Comparison of ENCODE assay signal across 21 cellular contexts in genomic region chr17:34377078-34377823, GRCh38. TPM values are rescaled to one million over a fixed set of nuclear protein-coding genes. Genes with fewer than 3 reads are reported as not detected.
DNase-seq lines count a peak whose midpoint lies in the region; ATAC-seq and TF ChIP-seq lines count a peak whose summit lies in the region.
"Had no signal": no experiment of that assay in that cellular context is flagged by ENCODE, and none has a peak within 500 bp of the region (broad histone marks: within the 10 kb centered on the region; RNA-seq: fewer than 3 reads in every experiment).

No MANE protein-coding gene starts in this region.

- H3K27me3 ChIP-seq in MM.1S (replicated peaks; ENCODE audit: insufficient read depth, low read length) = no peaks in the 10 kb centered on the region
- H3K27me3 ChIP-seq in endodermal cell (ENCODE audit: control insufficient read depth, insufficient read depth, low read length, poor library complexity, severe bottlenecking) = peaks cover 1% of the 10 kb centered on the region
- no peaks in the 10 kb centered on the region for H3K27me3 ChIP-seq in right cardiac atrium (ENCODE audit: control insufficient read depth, insufficient read depth)
- H3K27me3 ChIP-seq: ascending aorta, ovary had no signal

- H4K20me1 ChIP-seq in MM.1S (ENCODE audit: insufficient read depth, low read length) = no peaks in the 10 kb centered on the region

- WGBS in endodermal cell (ENCODE audit: insufficient coverage in 1 of 2, insufficient read length in 1 of 2), 2 experiments = 91 to 93% methylated on average over 3 of the region's 3 CpGs
- WGBS in right cardiac atrium = 88% methylated on average over 3 of the region's 3 CpGs

- ATAC-seq in activated CD8-positive, alpha-beta T cell treated with anti-CD3 and anti-CD28 coated beads for 36 hours = peak; percentile 37
- ATAC-seq in activated CD8-positive, alpha-beta T cell treated with anti-CD3 and anti-CD28 coated beads, Interleukin-2, amount 10 ng/mL, durations not matched to agents 7 days and 5 days = no peak
- peak; percentile 46 for ATAC-seq in GM21526 (IDR thresholded peaks at IDR 0.05; ENCODE audit: low FRiP score, unreplicated experiment)
- no peak for ATAC-seq in right cardiac atrium
- no peak for ATAC-seq in HG03025 (IDR thresholded peaks at IDR 0.05; ENCODE audit: low FRiP score, unreplicated experiment)

- H3K4me1 ChIP-seq in MM.1S (ENCODE audit: low read length) (peaks cover 87% of the 10 kb centered on the region), endodermal cell (ENCODE audit: control insufficient read depth, insufficient read depth, low read length) (no peaks in the 10 kb centered on the region), right cardiac atrium (ENCODE audit: control insufficient read depth, insufficient read depth, low read length) (no peaks in the 10 kb centered on the region)
- H3K4me1 ChIP-seq: ascending aorta, esophagus muscularis mucosa had no signal

- no peaks in the 10 kb centered on the region for H3K9me2 ChIP-seq in MM.1S (replicated peaks; ENCODE audit: insufficient read depth, low read length)

- TF ChIP-seq CTCF in activated CD8-positive, alpha-beta T cell treated with anti-CD3 and anti-CD28 coated beads for 36 hours (IDR thresholded peaks at IDR 0.05) = no peak
- TF ChIP-seq CTCF in MM.1S (IDR thresholded peaks at IDR 0.05; ENCODE audit: low read length) (no peak), endodermal cell (conservative IDR thresholded peaks at IDR 0.05) (no peak)

- H3K36me3 Mint-ChIP-seq in activated CD8-positive, alpha-beta T cell treated with anti-CD3 and anti-CD28 coated beads for 36 hours (ENCODE audit: low read depth) = no peaks in the 10 kb centered on the region
- no peaks in the 10 kb centered on the region for H3K36me3 Mint-ChIP-seq in activated CD8-positive, alpha-beta T cell treated with anti-CD3 and anti-CD28 coated beads, Interleukin-2, amount 10 ng/mL, durations not matched to agents 7 days and 5 days (ENCODE audit: low read depth)
- H3K36me3 Mint-ChIP-seq in endodermal cell (ENCODE audit: low read depth) = no peaks in the 10 kb centered on the region

- H3K4me3 ChIP-seq in MM.1S (ENCODE audit: low read length) = peak overlapping the region; percentile 14; the same call in 1 of the 2 replicates
- H3K4me3 ChIP-seq in endodermal cell (ENCODE audit: low read length) = no peak overlapping the region
- no peak overlapping the region for H3K4me3 ChIP-seq in right cardiac atrium (ENCODE audit: low read length)
- H3K4me3 ChIP-seq: ascending aorta, coronary artery, esophagus muscularis mucosa, ovary had no signal

- H3K4me1 Mint-ChIP-seq in activated CD8-positive, alpha-beta T cell treated with anti-CD3 and anti-CD28 coated beads for 36 hours (ENCODE audit: low read depth) = peaks cover 36% of the 10 kb centered on the region
- H3K4me1 Mint-ChIP-seq in activated CD8-positive, alpha-beta T cell treated with anti-CD3 and anti-CD28 coated beads, Interleukin-2, amount 10 ng/mL, durations not matched to agents 7 days and 5 days (ENCODE audit: low read depth) = peaks cover 29% of the 10 kb centered on the region
- H3K4me1 Mint-ChIP-seq in endodermal cell = peaks cover 34% of the 10 kb centered on the region

- H3K27ac ChIP-seq in MM.1S (ENCODE audit: low read length) (peak overlapping the region; percentile 97), endodermal cell (ENCODE audit: low read depth, low read length) (no peak overlapping the region), right cardiac atrium (ENCODE audit: low read length) (no peak overlapping the region)
- H3K27ac ChIP-seq: ascending aorta, coronary artery, esophagus muscularis mucosa, ovary had no signal

- H3F3A ChIP-seq in MM.1S (ENCODE audit: insufficient read depth, low read length) = peaks cover 66% of the 10 kb centered on the region

- H3K27me3 Mint-ChIP-seq in activated CD8-positive, alpha-beta T cell treated with anti-CD3 and anti-CD28 coated beads for 36 hours = peaks cover 10% of the 10 kb centered on the region
- peaks cover 17% of the 10 kb centered on the region for H3K27me3 Mint-ChIP-seq in activated CD8-positive, alpha-beta T cell treated with anti-CD3 and anti-CD28 coated beads, Interleukin-2, amount 10 ng/mL, durations not matched to agents 7 days and 5 days (ENCODE audit: low read depth)
- H3K27me3 Mint-ChIP-seq in endodermal cell (ENCODE audit: insufficient read depth) = peaks cover 22% of the 10 kb centered on the region

- no peak for DNase-seq in activated CD8-positive, alpha-beta T cell treated with anti-CD3 and anti-CD28 coated beads for 36 hours
- DNase-seq in activated CD8-positive, alpha-beta T cell treated with anti-CD3 and anti-CD28 coated beads, Interleukin-2, amount 10 ng/mL, durations not matched to agents 7 days and 5 days = no peak
- peak; percentile 83 for DNase-seq in MM.1S
- peak; percentile 30 for DNase-seq in endodermal cell
- DNase-seq in right cardiac atrium = no peak
- no peak for DNase-seq in activated gamma-delta T cell (lab: John Stamatoyannopoulos, UW)
- DNase-seq: activated CD4-positive, alpha-beta T cell treated with anti-CD3 and anti-CD28 coated beads, Interleukin-2, amount 10 ng/mL, durations not matched to agents 7 days and 5 days; kidney; NCI-H2029 treated with DMSO at 0.1 percent for 48 hours; NCI-H69; ovary; SHP77 had no signal

- no peaks in the 10 kb centered on the region for H3K9me3 Mint-ChIP-seq in activated CD8-positive, alpha-beta T cell treated with anti-CD3 and anti-CD28 coated beads for 36 hours
- H3K9me3 Mint-ChIP-seq in activated CD8-positive, alpha-beta T cell treated with anti-CD3 and anti-CD28 coated beads, Interleukin-2, amount 10 ng/mL, durations not matched to agents 7 days and 5 days (ENCODE audit: insufficient read depth) = no peaks in the 10 kb centered on the region
- H3K9me3 Mint-ChIP-seq in endodermal cell = no peaks in the 10 kb centered on the region
- H3K9me3 Mint-ChIP-seq: activated CD4-positive, alpha-beta T cell treated with anti-CD3 and anti-CD28 coated beads, Interleukin-2, amount 10 ng/mL, durations not matched to agents 7 days and 5 days; stimulated activated naive CD8-positive, alpha-beta T cell treated with anti-CD3 and anti-CD28 coated beads, Interleukin-15, Interleukin-2, amounts not matched to agents 100 ng/mL and 50 ng/mL, for 24 hours had no signal

- no peak overlapping the region for H3K4me3 Mint-ChIP-seq in activated CD8-positive, alpha-beta T cell treated with anti-CD3 and anti-CD28 coated beads for 36 hours
- H3K4me3 Mint-ChIP-seq in activated CD8-positive, alpha-beta T cell treated with anti-CD3 and anti-CD28 coated beads, Interleukin-2, amount 10 ng/mL, durations not matched to agents 7 days and 5 days = no peak overlapping the region
- H3K4me3 Mint-ChIP-seq in endodermal cell = no peak overlapping the region
- H3K4me3 Mint-ChIP-seq: activated CD4-positive, alpha-beta T cell treated with anti-CD3 and anti-CD28 coated beads, Interleukin-2, amount 10 ng/mL, durations not matched to agents 7 days and 5 days; stimulated activated naive CD8-positive, alpha-beta T cell treated with anti-CD3 and anti-CD28 coated beads, Interleukin-15, Interleukin-2, amounts not matched to agents 100 ng/mL and 50 ng/mL, for 24 hours had no signal

- H3K4me2 ChIP-seq in MM.1S (ENCODE audit: low read depth, low read length) = peak overlapping the region; percentile 73

- H3K9ac ChIP-seq in MM.1S (ENCODE audit: low read length) (peak overlapping the region; percentile 63), endodermal cell (ENCODE audit: extremely low read depth, low read length, poor library complexity, severe bottlenecking) (no peak overlapping the region)

- H3K79me2 ChIP-seq in MM.1S (ENCODE audit: low read length) = no peaks in the 10 kb centered on the region

- POLR2A ChIA-PET in activated CD8-positive, alpha-beta T cell treated with anti-CD3 and anti-CD28 coated beads for 36 hours (lab: Charles Lee) = interaction anchor here (0.5 to 0.6 kb wide), 2 partner anchors 186 to 430 kb away, joined by 3 read pairs; no protein-coding TSS in a partner anchor
- POLR2A ChIA-PET in activated CD8-positive, alpha-beta T cell treated with anti-CD3 and anti-CD28 coated beads, Interleukin-2, amount 10 ng/mL, durations not matched to agents 7 days and 5 days (lab: Charles Lee) = interaction anchor here (0.6 to 1.1 kb wide), 2 partner anchors 8 to 1441 kb away, joined by 3 read pairs; no protein-coding TSS in a partner anchor

- intact Hi-C loops in activated CD8-positive, alpha-beta T cell treated with anti-CD3 and anti-CD28 coated beads for 36 hours (cut with micrococcal nuclease) = no loop called here
- intact Hi-C loops in right cardiac atrium (cut with DNase I) = no loop called here

- CTCF ChIA-PET in activated CD8-positive, alpha-beta T cell treated with anti-CD3 and anti-CD28 coated beads for 36 hours (lab: Charles Lee) = interaction anchor here (0.8 to 2.8 kb wide), 5 partner anchors 8 to 206 kb away, joined by 4 to 20 read pairs (median 10); no protein-coding TSS in a partner anchor
- CTCF ChIA-PET in activated CD8-positive, alpha-beta T cell treated with anti-CD3 and anti-CD28 coated beads, Interleukin-2, amount 10 ng/mL, durations not matched to agents 7 days and 5 days (lab: Charles Lee) = interaction anchor here (1.1 to 2.3 kb wide), 8 partner anchors 9 to 177 kb away, joined by 4 to 32 read pairs (median 6); partner anchors contain the start of gene CCL1

- H3K27ac Mint-ChIP-seq in activated CD8-positive, alpha-beta T cell treated with anti-CD3 and anti-CD28 coated beads for 36 hours = no peak overlapping the region
- no peak overlapping the region for H3K27ac Mint-ChIP-seq in activated CD8-positive, alpha-beta T cell treated with anti-CD3 and anti-CD28 coated beads, Interleukin-2, amount 10 ng/mL, durations not matched to agents 7 days and 5 days
- no peak overlapping the region for H3K27ac Mint-ChIP-seq in endodermal cell
- H3K27ac Mint-ChIP-seq: activated CD4-positive, alpha-beta T cell treated with anti-CD3 and anti-CD28 coated beads, Interleukin-2, amount 10 ng/mL, durations not matched to agents 7 days and 5 days; stimulated activated naive CD8-positive, alpha-beta T cell treated with anti-CD3 and anti-CD28 coated beads, Interleukin-15, Interleukin-2, amounts not matched to agents 100 ng/mL and 50 ng/mL, for 24 hours had no signal

- H3K36me3 ChIP-seq in MM.1S (replicated peaks; ENCODE audit: insufficient read depth, low read length) = no peaks in the 10 kb centered on the region
- no peaks in the 10 kb centered on the region for H3K36me3 ChIP-seq in endodermal cell (ENCODE audit: control insufficient read depth, insufficient read depth, low read length)
- H3K36me3 ChIP-seq: ascending aorta, esophagus muscularis mucosa, ovary had no signal

- H3K9me3 ChIP-seq in MM.1S (replicated peaks; ENCODE audit: insufficient read depth, low read length) = no peaks in the 10 kb centered on the region
- no peaks in the 10 kb centered on the region for H3K9me3 ChIP-seq in endodermal cell (ENCODE audit: control insufficient read depth, low read length)
- no peaks in the 10 kb centered on the region for H3K9me3 ChIP-seq in right cardiac atrium (ENCODE audit: control insufficient read depth, low read length)
- H3K9me3 ChIP-seq: ascending aorta, esophagus muscularis mucosa, ovary had no signal

- H2AFZ ChIP-seq in MM.1S (ENCODE audit: low read length) = no peak overlapping the region; the same call in 1 of the 2 replicates

RNA-seq across cellular contexts. Expression of gene CCL1, which starts 14.2 kb away (rescaled TPM):
- total RNA-seq in activated CD8-positive, alpha-beta T cell treated with anti-CD3 and anti-CD28 coated beads for 36 hours = not detected
- total RNA-seq in activated CD8-positive, alpha-beta T cell treated with anti-CD3 and anti-CD28 coated beads, Interleukin-2, amount 10 ng/mL, durations not matched to agents 7 days and 5 days = not detected
- total RNA-seq in endodermal cell (not detected), right cardiac atrium (not detected)
- not detected for polyA plus RNA-seq in endodermal cell (2013, experiment 1 of 2)
- polyA plus RNA-seq in endodermal cell (2013, experiment 2 of 2) = not detected
- polyA plus RNA-seq in right cardiac atrium = not detected
- total RNA-seq: ascending aorta, esophagus muscularis mucosa, kidney, mononuclear cell, ovary, skeletal muscle tissue had no signal
- polyA plus RNA-seq: ovary had no signal

RNA-seq across cellular contexts. Expression of gene CCL13, which starts 21.0 kb away (rescaled TPM):
- total RNA-seq in activated CD8-positive, alpha-beta T cell treated with anti-CD3 and anti-CD28 coated beads for 36 hours = not detected
- not detected for total RNA-seq in activated CD8-positive, alpha-beta T cell treated with anti-CD3 and anti-CD28 coated beads, Interleukin-2, amount 10 ng/mL, durations not matched to agents 7 days and 5 days
- not detected for total RNA-seq in endodermal cell
- not detected for polyA plus RNA-seq in endodermal cell (2013, experiment 1 of 2)
- not detected for polyA plus RNA-seq in endodermal cell (2013, experiment 2 of 2)
- 1 to 10 TPM in 2 of 4 donors, under 1 TPM in 2; 0.40 to 4.3 (median 0.84) TPM for total RNA-seq in right cardiac atrium
- 2.0 TPM for polyA plus RNA-seq in right cardiac atrium
- total RNA-seq: activated CD4-positive, alpha-beta T cell treated with anti-CD3 and anti-CD28 coated beads, Interleukin-2, amount 10 ng/mL, durations not matched to agents 7 days and 5 days; ascending aorta; mononuclear cell; T-helper 2 cell treated with Interferon-gamma antibody and Interleukin-4, amounts not matched to agents 100 ng/mL and 5 ng/mL, for 36 hours had no signal

RNA-seq across cellular contexts. Expression of gene CCL8, which starts 58.0 kb away (rescaled TPM):
- total RNA-seq in activated CD8-positive, alpha-beta T cell treated with anti-CD3 and anti-CD28 coated beads for 36 hours = not detected
- not detected for total RNA-seq in activated CD8-positive, alpha-beta T cell treated with anti-CD3 and anti-CD28 coated beads, Interleukin-2, amount 10 ng/mL, durations not matched to agents 7 days and 5 days
- total RNA-seq in endodermal cell (not detected), right cardiac atrium (under 1 TPM in 3 of 4 donors, not detected in 1; 0.17 to 0.84 (median 0.24) TPM)
- not detected for polyA plus RNA-seq in endodermal cell (2013, experiment 1 of 2)
- polyA plus RNA-seq in endodermal cell (2013, experiment 2 of 2) = not detected
- 0.34 TPM for polyA plus RNA-seq in right cardiac atrium
- total RNA-seq: activated CD4-positive, alpha-beta T cell treated with anti-CD3 and anti-CD28 coated beads, Interleukin-2, amount 10 ng/mL, durations not matched to agents 7 days and 5 days; ascending aorta; kidney; mononuclear cell; T-helper 2 cell treated with Interferon-gamma antibody and Interleukin-4, amounts not matched to agents 100 ng/mL and 5 ng/mL, for 36 hours had no signal

Comparison
In these comparisons a context has a peak if more than half of its experiments do, and no peak if none do; other contexts are left out.
1. ATAC-seq: peak in activated CD8-positive, alpha-beta T cell treated with anti-CD3 and anti-CD28 coated beads for 36 hours (single experiment) and GM21526 (single experiment); none in activated CD8-positive, alpha-beta T cell treated with anti-CD3 and anti-CD28 coated beads, Interleukin-2, amount 10 ng/mL, durations not matched to agents 7 days and 5 days (single experiment), right cardiac atrium (0 of 2) and HG03025 (single experiment).
2. DNase-seq: peak in MM.1S (single experiment) and endodermal cell (single experiment); none in activated CD8-positive, alpha-beta T cell treated with anti-CD3 and anti-CD28 coated beads for 36 hours (single experiment), activated CD8-positive, alpha-beta T cell treated with anti-CD3 and anti-CD28 coated beads, Interleukin-2, amount 10 ng/mL, durations not matched to agents 7 days and 5 days (single experiment), right cardiac atrium (0 of 3) and activated gamma-delta T cell (single experiment).